In the genomic region with DNA sequence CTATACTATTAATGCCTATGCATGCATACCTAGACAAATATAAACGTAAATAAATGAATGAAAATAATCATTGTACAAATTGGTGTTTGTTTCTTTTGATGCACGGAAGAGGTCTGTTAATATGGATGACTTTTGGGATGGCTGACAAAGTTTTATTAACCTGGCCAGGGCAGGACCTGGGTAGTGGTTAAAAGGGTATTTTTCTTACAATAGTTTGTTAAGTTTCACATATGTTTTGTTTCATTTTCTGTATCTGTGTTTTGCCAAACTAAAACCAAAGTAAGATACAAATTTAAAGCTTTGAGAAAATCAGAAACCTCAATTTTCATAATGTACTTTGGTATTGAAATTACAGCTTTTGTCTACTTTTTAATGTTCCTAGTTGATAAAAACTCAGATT, we compare ENCODE assay signal across 26 cellular contexts.
DNase-seq lines count a peak whose midpoint lies in the region; ATAC-seq lines count a peak whose summit lies in the region.
"Had no signal": no experiment of that assay in that cellular context is flagged by ENCODE, and none has a peak within 500 bp of the region (broad histone marks: within the 10 kb centered on the region; RNA-seq: fewer than 3 reads in every experiment).

No MANE protein-coding gene starts in this region.

- intact Hi-C loops in activated CD4-positive, alpha-beta T cell treated with anti-CD3 and anti-CD28 coated beads for 36 hours (cut with DNase I, micrococcal nuclease), result no loop called here

- H3K27me3 Mint-ChIP-seq in activated CD4-positive, alpha-beta T cell treated with anti-CD3 and anti-CD28 coated beads for 36 hours, result no peaks in the 10 kb centered on the region
- H3K27me3 Mint-ChIP-seq: activated naive CD4-positive, alpha-beta T cell treated with anti-CD3 and anti-CD28 coated beads, Interleukin-2, amount 10 ng/mL, durations not matched to agents 7 days and 5 days; CD8-positive, alpha-beta memory T cell; central memory CD8-positive, alpha-beta T cell had no signal

- CTCF ChIA-PET in activated CD4-positive, alpha-beta T cell treated with anti-CD3 and anti-CD28 coated beads for 36 hours (lab: Charles Lee), result no interaction called here

- H3K36me3 Mint-ChIP-seq in activated CD4-positive, alpha-beta T cell treated with anti-CD3 and anti-CD28 coated beads for 36 hours (ENCODE audit: low read depth), result no peaks in the 10 kb centered on the region
- H3K36me3 Mint-ChIP-seq: activated naive CD4-positive, alpha-beta T cell treated with anti-CD3 and anti-CD28 coated beads, Interleukin-2, amount 10 ng/mL, durations not matched to agents 7 days and 5 days; CD8-positive, alpha-beta memory T cell had no signal

- H3K4me3 Mint-ChIP-seq in activated CD4-positive, alpha-beta T cell treated with anti-CD3 and anti-CD28 coated beads for 36 hours, result no peak overlapping the region
- H3K4me3 Mint-ChIP-seq: activated naive CD4-positive, alpha-beta T cell treated with anti-CD3 and anti-CD28 coated beads, Interleukin-2, amount 10 ng/mL, durations not matched to agents 7 days and 5 days; CD8-positive, alpha-beta memory T cell; central memory CD8-positive, alpha-beta T cell; nephron had no signal

- POLR2A ChIA-PET in activated CD4-positive, alpha-beta T cell treated with anti-CD3 and anti-CD28 coated beads for 36 hours (lab: Charles Lee), result no interaction called here

- no peak overlapping the region for H3K27ac Mint-ChIP-seq in activated CD4-positive, alpha-beta T cell treated with anti-CD3 and anti-CD28 coated beads for 36 hours
- H3K27ac Mint-ChIP-seq: activated naive CD4-positive, alpha-beta T cell treated with anti-CD3 and anti-CD28 coated beads, Interleukin-2, amount 10 ng/mL, durations not matched to agents 7 days and 5 days; CD8-positive, alpha-beta memory T cell; nephron had no signal

- in situ Hi-C loops in KBM-7 (cut with MboI; ENCODE audit: low pct_unique_long_range_greater_than_20kb, low sequenced_read_pairs), result no loop called here

- no peaks in the 10 kb centered on the region for H3K4me1 Mint-ChIP-seq in activated CD4-positive, alpha-beta T cell treated with anti-CD3 and anti-CD28 coated beads for 36 hours
- H3K4me1 Mint-ChIP-seq: activated naive CD4-positive, alpha-beta T cell treated with anti-CD3 and anti-CD28 coated beads, Interleukin-2, amount 10 ng/mL, durations not matched to agents 7 days and 5 days; CD8-positive, alpha-beta memory T cell; central memory CD8-positive, alpha-beta T cell; nephron had no signal

- ATAC-seq in GM18520 (IDR thresholded peaks at IDR 0.05; ENCODE audit: unreplicated experiment) (peak; percentile 69), GM21381 (IDR thresholded peaks at IDR 0.05; ENCODE audit: unreplicated experiment) (peak; percentile 56), HG02938 (IDR thresholded peaks at IDR 0.05; ENCODE audit: unreplicated experiment) (peak; percentile 54), HG03521 (IDR thresholded peaks at IDR 0.05; ENCODE audit: unreplicated experiment) (peak; percentile 60)
- ATAC-seq in activated CD4-positive, alpha-beta T cell treated with anti-CD3 and anti-CD28 coated beads for 36 hours, result no peak
- ATAC-seq: body of pancreas, esophagus mucosa, HepG2 had no signal

- H3K9me3 Mint-ChIP-seq in activated CD4-positive, alpha-beta T cell treated with anti-CD3 and anti-CD28 coated beads for 36 hours (ENCODE audit: low read depth), result peaks cover 4% of the 10 kb centered on the region
- H3K9me3 Mint-ChIP-seq: activated naive CD4-positive, alpha-beta T cell treated with anti-CD3 and anti-CD28 coated beads, Interleukin-2, amount 10 ng/mL, durations not matched to agents 7 days and 5 days; nephron had no signal

- DNase-seq in activated CD4-positive, alpha-beta T cell treated with anti-CD3 and anti-CD28 coated beads for 36 hours, result no peak
- DNase-seq in NAMALWA (ENCODE audit: low spot score) (no peak), NCI-H69 (lab: John Stamatoyannopoulos, UW) (no peak), KBM-7 (no peak)
- DNase-seq: activated CD4-positive, alpha-beta T cell treated with anti-CD3 and anti-CD28 coated beads, Interleukin-2, amount 50 U/mL, for 4 hours; activated naive CD4-positive, alpha-beta T cell treated with anti-CD3 and anti-CD28 coated beads, Interleukin-2, amount 10 ng/mL, durations not matched to agents 7 days and 5 days; BE2C; body of pancreas; CD8-positive, alpha-beta memory T cell; Kasumi-1; mammary epithelial cell; MV-4-11; NCI-H146; NCI-H748 treated with DMSO at 0.1 percent for 48 hours; Peyer's patch; SHP77; stimulated activated CD4-positive, alpha-beta T cell treated with anti-CD3 and anti-CD28 coated beads, Interleukin-4, amount 100 ng/mL, for 4 hours; T-helper 2 cell had no signal
